9 cellular contexts compared by ENCODE assay signal in genomic region chr3:128011140-128011539, GRCh38. TPM values are rescaled to one million over a fixed set of nuclear protein-coding genes. Genes with fewer than 3 reads are reported as not detected.
DNase-seq lines count a peak whose midpoint lies in the region; ATAC-seq and TF ChIP-seq lines count a peak whose summit lies in the region.
"Had no signal": no experiment of that assay in that cellular context is flagged by ENCODE, and none has a peak within 500 bp of the region (broad histone marks: within the 10 kb centered on the region; RNA-seq: fewer than 3 reads in every experiment).

No MANE protein-coding gene starts in this region.

- TF ChIP-seq CTCF in brain (conservative IDR thresholded peaks at IDR 0.05) = peak; percentile 34 to 55
- TF ChIP-seq CTCF in nephron progenitor cell (IDR thresholded peaks at IDR 0.05) = peak; percentile 46
- TF ChIP-seq CTCF in CD8-positive, alpha-beta T cell (IDR thresholded peaks at IDR 0.05) = no peak

- no peaks in the 10 kb centered on the region for H3K36me3 ChIP-seq in CD8-positive, alpha-beta T cell (ENCODE audit: insufficient read depth, low read length)

- intact Hi-C loops in CD8-positive, alpha-beta T cell (cut with DNase I, micrococcal nuclease) = no loop called here

- H3K9me3 Mint-ChIP-seq in brain = peaks cover 0 to 6% (median 4%) of the 10 kb centered on the region in 5 experiments
- H3K9me3 Mint-ChIP-seq in nephron progenitor cell = peaks cover 6% of the 10 kb centered on the region
- H3K9me3 Mint-ChIP-seq in CD8-positive, alpha-beta T cell = no peaks in the 10 kb centered on the region

- no peak for ATAC-seq in CD8-positive, alpha-beta T cell
- no peak for ATAC-seq in GM19328 (IDR thresholded peaks at IDR 0.05; ENCODE audit: unreplicated experiment)

- H3K27me3 ChIP-seq in CD8-positive, alpha-beta T cell (ENCODE audit: insufficient read depth, low read length) = no peaks in the 10 kb centered on the region

- H3K4me1 ChIP-seq in CD8-positive, alpha-beta T cell (ENCODE audit: insufficient read depth, low read length) = no peaks in the 10 kb centered on the region

- no peak overlapping the region for H3K27ac ChIP-seq in CD8-positive, alpha-beta T cell (ENCODE audit: low read depth, low read length)

- no peaks in the 10 kb centered on the region for H3K9me3 ChIP-seq in CD8-positive, alpha-beta T cell (ENCODE audit: low read length)

- CTCF ChIA-PET in CD8-positive, alpha-beta T cell (lab: Charles Lee) = no interaction called here

- peak overlapping the region in 4 of 5 experiments; percentile 37 to 64 (median 48) for H3K4me3 Mint-ChIP-seq in brain
- no peak overlapping the region for H3K4me3 Mint-ChIP-seq in nephron progenitor cell
- H3K4me3 Mint-ChIP-seq in CD8-positive, alpha-beta T cell = no peak overlapping the region
- H3K4me3 Mint-ChIP-seq: activated naive CD8-positive, alpha-beta T cell had no signal

- H3K27me3 Mint-ChIP-seq in brain (no peaks in the 10 kb centered on the region), nephron progenitor cell (ENCODE audit: low read depth, poor library complexity) (peaks cover 6% of the 10 kb centered on the region)
- peaks cover 13% of the 10 kb centered on the region for H3K27me3 Mint-ChIP-seq in CD8-positive, alpha-beta T cell (ENCODE audit: low read depth)

- H3K4me3 ChIP-seq in CD8-positive, alpha-beta T cell (ENCODE audit: low read depth, low read length) = no peak overlapping the region

- H3K27ac Mint-ChIP-seq in brain = peak overlapping the region in 1 of 5 experiments; percentile 3
- no peak overlapping the region for H3K27ac Mint-ChIP-seq in nephron progenitor cell
- no peak overlapping the region for H3K27ac Mint-ChIP-seq in CD8-positive, alpha-beta T cell
- H3K27ac Mint-ChIP-seq: activated naive CD8-positive, alpha-beta T cell had no signal

- peak; percentile 30 for DNase-seq in stimulated activated CD4-positive, alpha-beta T cell treated with anti-CD3 and anti-CD28 coated beads, Interleukin-15, amount 100 ng/mL, for 24 hours
- no peak for DNase-seq in stimulated activated CD4-positive, alpha-beta T cell treated with anti-CD3 and anti-CD28 coated beads, Interleukin-4, amount 100 ng/mL, for 4 hours
- peak; percentile 58 for DNase-seq in NCI-H2227 treated with DMSO at 0.1 percent for 48 hours (lab: John Stamatoyannopoulos, UW)
- DNase-seq in nephron progenitor cell = peak; percentile 78
- no peak for DNase-seq in AML-193 (lab: John Stamatoyannopoulos, UW)
- DNase-seq in CD8-positive, alpha-beta T cell = no peak

- POLR2A ChIA-PET in CD8-positive, alpha-beta T cell (lab: Charles Lee) = no interaction called here

- H3K36me3 Mint-ChIP-seq in brain (no peaks in the 10 kb centered on the region), nephron progenitor cell (ENCODE audit: low read depth) (no peaks in the 10 kb centered on the region)
- H3K36me3 Mint-ChIP-seq in CD8-positive, alpha-beta T cell = no peaks in the 10 kb centered on the region

- H3K4me1 Mint-ChIP-seq in brain (peaks cover 31% of the 10 kb centered on the region), nephron progenitor cell (peaks cover 19% of the 10 kb centered on the region)
- peaks cover 5% of the 10 kb centered on the region for H3K4me1 Mint-ChIP-seq in CD8-positive, alpha-beta T cell (ENCODE audit: low read depth)

RNA-seq across cellular contexts. Expression of gene SEC61A1, which starts 41.1 kb away (rescaled TPM):
- polyA plus RNA-seq in brain (ENCODE audit: insufficient read depth, low read depth, low replicate concordance) = 169 TPM
- 100 to 1,000 TPM; 125 to 131 TPM for total RNA-seq in CD8-positive, alpha-beta T cell

Comparison
In these comparisons a context has a peak if more than half of its experiments do, and no peak if none do; other contexts are left out.
1. DNase-seq: peak in stimulated activated CD4-positive, alpha-beta T cell treated with anti-CD3 and anti-CD28 coated beads, Interleukin-15, amount 100 ng/mL, for 24 hours (single experiment), NCI-H2227 treated with DMSO at 0.1 percent for 48 hours (single experiment) and nephron progenitor cell (single experiment); none in stimulated activated CD4-positive, alpha-beta T cell treated with anti-CD3 and anti-CD28 coated beads, Interleukin-4, amount 100 ng/mL, for 4 hours (0 of 2), AML-193 (0 of 2) and CD8-positive, alpha-beta T cell (0 of 7).
2. H3K4me3 Mint-ChIP-seq: peak in brain (4 of 5); none in nephron progenitor cell (single experiment) and CD8-positive, alpha-beta T cell (single experiment).